ENCODE assay signal across 17 cellular contexts in genomic region chr16:27430512-27430911, GRCh38. TPM values are rescaled to one million over a fixed set of nuclear protein-coding genes. Genes with fewer than 3 reads are reported as not detected.
DNase-seq lines count a peak whose midpoint lies in the region; ATAC-seq and TF ChIP-seq lines count a peak whose summit lies in the region.
"Had no signal": no experiment of that assay in that cellular context is flagged by ENCODE, and none has a peak within 500 bp of the region (broad histone marks: within the 10 kb centered on the region; RNA-seq: fewer than 3 reads in every experiment).

No MANE protein-coding gene starts in this region.

- no peaks in the 10 kb centered on the region for H3K9me3 Mint-ChIP-seq in CD4-positive, CD25-positive, alpha-beta regulatory T cell
- no peaks in the 10 kb centered on the region for H3K9me3 Mint-ChIP-seq in activated CD4-positive, alpha-beta memory T cell treated with anti-CD3 and anti-CD28 coated beads, Interleukin-2, amount 10 ng/mL, durations not matched to agents 7 days and 5 days

- peaks cover 19% of the 10 kb centered on the region for H3K4me1 ChIP-seq in CD4-positive, CD25-positive, alpha-beta regulatory T cell (ENCODE audit: control insufficient read depth, insufficient read depth, low read length, poor library complexity, severe bottlenecking)
- H3K4me1 ChIP-seq in PC-9 (replicated peaks; ENCODE audit: insufficient read depth): no peaks in the 10 kb centered on the region

- TF ChIP-seq CTCF in GM12864 (IDR thresholded peaks at IDR 0.05; ENCODE audit: low read depth, low read length, missing control alignments) (no peak), PC-9 (conservative IDR thresholded peaks at IDR 0.05) (no peak)

- no peak overlapping the region for H2AFZ ChIP-seq in PC-9

- no peaks in the 10 kb centered on the region for H3K27me3 ChIP-seq in CD4-positive, CD25-positive, alpha-beta regulatory T cell (ENCODE audit: control insufficient read depth, insufficient read depth, low read length)
- H3K27me3 ChIP-seq in PC-9 (ENCODE audit: insufficient read depth, low read depth): peaks cover 23% of the 10 kb centered on the region; the same call in 1 of the 2 replicates

- no peak for ATAC-seq in CD4-positive, CD25-positive, alpha-beta regulatory T cell (ENCODE audit: low read depth in 2 of 2)
- ATAC-seq in left lobe of liver (no peak), HG03378 (IDR thresholded peaks at IDR 0.05; ENCODE audit: unreplicated experiment) (no peak), HG02885 (IDR thresholded peaks at IDR 0.05; ENCODE audit: poor library complexity, unreplicated experiment) (no peak)

- no peaks in the 10 kb centered on the region for H3K9me2 ChIP-seq in PC-9 (ENCODE audit: insufficient read depth)

- H3F3A ChIP-seq in PC-9 (ENCODE audit: insufficient read depth, low read depth): peaks cover 6% of the 10 kb centered on the region; the same call in 1 of the 2 replicates

- H3K27ac Mint-ChIP-seq in CD4-positive, CD25-positive, alpha-beta regulatory T cell: peak overlapping the region; percentile 38 to 86 (median 82)
- H3K27ac Mint-ChIP-seq in activated CD4-positive, alpha-beta memory T cell treated with anti-CD3 and anti-CD28 coated beads, Interleukin-2, amount 10 ng/mL, durations not matched to agents 7 days and 5 days: no peak overlapping the region

- H3K79me2 ChIP-seq in PC-9 (ENCODE audit: low read depth): no peaks in the 10 kb centered on the region

- no TSS peak for BruUV-seq in PC-9 (replicated peaks; lab: Mats Ljungman, UMichigan)

- no peaks in the 10 kb centered on the region for H3K27me3 Mint-ChIP-seq in CD4-positive, CD25-positive, alpha-beta regulatory T cell
- no peaks in the 10 kb centered on the region for H3K27me3 Mint-ChIP-seq in activated CD4-positive, alpha-beta memory T cell treated with anti-CD3 and anti-CD28 coated beads, Interleukin-2, amount 10 ng/mL, durations not matched to agents 7 days and 5 days

- no peak overlapping the region for H3K4me2 ChIP-seq in PC-9

- in situ Hi-C loops in G401 (cut with HindIII; ENCODE audit: low sequenced_read_pairs): no loop called here

- H3K27ac ChIP-seq in CD4-positive, CD25-positive, alpha-beta regulatory T cell (ENCODE audit: insufficient read depth, low read length, poor library complexity, severe bottlenecking): peak overlapping the region; percentile 24
- no peak overlapping the region for H3K27ac ChIP-seq in PC-9

- peaks cover 26% of the 10 kb centered on the region for H3K36me3 Mint-ChIP-seq in CD4-positive, CD25-positive, alpha-beta regulatory T cell
- H3K36me3 Mint-ChIP-seq in activated CD4-positive, alpha-beta memory T cell treated with anti-CD3 and anti-CD28 coated beads, Interleukin-2, amount 10 ng/mL, durations not matched to agents 7 days and 5 days (ENCODE audit: low read depth): peaks cover 52% of the 10 kb centered on the region

- peaks cover 8 to 64% (median 28%) of the 10 kb centered on the region in 4 donors for H3K4me1 Mint-ChIP-seq in CD4-positive, CD25-positive, alpha-beta regulatory T cell
- peaks cover 42% of the 10 kb centered on the region for H3K4me1 Mint-ChIP-seq in activated CD4-positive, alpha-beta memory T cell treated with anti-CD3 and anti-CD28 coated beads, Interleukin-2, amount 10 ng/mL, durations not matched to agents 7 days and 5 days

- H4K20me1 ChIP-seq in PC-9 (ENCODE audit: insufficient read depth): no peaks in the 10 kb centered on the region

- no peaks in the 10 kb centered on the region for H3K9me3 ChIP-seq in CD4-positive, CD25-positive, alpha-beta regulatory T cell (ENCODE audit: control insufficient read depth in 2 of 2, low read length in 2 of 2)
- no peaks in the 10 kb centered on the region for H3K9me3 ChIP-seq in PC-9 (ENCODE audit: insufficient read depth, low read depth)

- H3K4me3 Mint-ChIP-seq in CD4-positive, CD25-positive, alpha-beta regulatory T cell: no peak overlapping the region
- no peak overlapping the region for H3K4me3 Mint-ChIP-seq in activated CD4-positive, alpha-beta memory T cell treated with anti-CD3 and anti-CD28 coated beads, Interleukin-2, amount 10 ng/mL, durations not matched to agents 7 days and 5 days

- CTCF ChIA-PET in activated CD4-positive, alpha-beta memory T cell treated with anti-CD3 and anti-CD28 coated beads, Interleukin-2, amount 10 ng/mL, durations not matched to agents 7 days and 5 days (lab: Charles Lee): no interaction called here
- CTCF ChIA-PET in PC-9 (lab: Charles Lee): no interaction called here

- DNase-seq in CD4-positive, CD25-positive, alpha-beta regulatory T cell: no peak
- DNase-seq in GM12864 (ENCODE audit: low read depth) (no peak), left lobe of liver (ENCODE audit: low spot score) (peak; percentile 19), PC-9 (no peak), G401 (ENCODE audit: low spot score) (no peak)
- DNase-seq in activated CD4-positive, alpha-beta memory T cell treated with anti-CD3 and anti-CD28 coated beads, Interleukin-2, amount 10 ng/mL, durations not matched to agents 7 days and 5 days: peak; percentile 4
- DNase-seq: C1 segment of cervical spinal cord; cortex of kidney; midbrain; NCI-H1417; NCI-H446; occipital lobe; small intestine; stimulated activated naive CD4-positive, alpha-beta T cell treated with Interleukin-2 at 50 U/mL for 16 hours had no signal

- H3K4me3 ChIP-seq in CD4-positive, CD25-positive, alpha-beta regulatory T cell (ENCODE audit: low read depth, low read length): no peak overlapping the region
- H3K4me3 ChIP-seq in GM12864 (ENCODE audit: low read depth, low read length) (peak overlapping the region; percentile 74; the same call in 1 of the 2 replicates), PC-9 (no peak overlapping the region)

- intact Hi-C loops in PC-9 (cut with micrococcal nuclease; ENCODE audit: unreplicated experiment): no loop called here

- POLR2A ChIA-PET in activated CD4-positive, alpha-beta memory T cell treated with anti-CD3 and anti-CD28 coated beads, Interleukin-2, amount 10 ng/mL, durations not matched to agents 7 days and 5 days (lab: Charles Lee): interaction anchor here (1.5 kb wide), 1 partner anchor 16 kb away, joined by 3 read pairs; no protein-coding TSS in a partner anchor
- POLR2A ChIA-PET in PC-9 (lab: Charles Lee; ENCODE audit: unreplicated experiment): no interaction called here

- H3K36me3 ChIP-seq in CD4-positive, CD25-positive, alpha-beta regulatory T cell (ENCODE audit: control insufficient read depth, insufficient read depth, low read length): peaks cover 53% of the 10 kb centered on the region
- no peaks in the 10 kb centered on the region for H3K36me3 ChIP-seq in PC-9 (ENCODE audit: low read depth)

RNA-seq across cellular contexts. Expression of gene IL21R, which starts 28.5 kb away (rescaled TPM):
- total RNA-seq in CD4-positive, CD25-positive, alpha-beta regulatory T cell: 63.1 TPM
- polyA plus RNA-seq in CD4-positive, CD25-positive, alpha-beta regulatory T cell: 10 to 100 TPM; 34.3 to 50.7 (median 37.3) TPM
- total RNA-seq in activated CD4-positive, alpha-beta memory T cell treated with anti-CD3 and anti-CD28 coated beads, Interleukin-2, amount 10 ng/mL, durations not matched to agents 7 days and 5 days: 10 to 100 TPM; 29.2 to 29.5 TPM
- total RNA-seq in left lobe of liver: 0.33 TPM
- 0.35 and 3.8 TPM in 2 replicates for total RNA-seq in PC-9 (2021)
- total RNA-seq in G401 (2014; rRNA removed; shearing (Covaris generic)): 0.18 TPM in 1 of 2 replicates, not detected in the other
- total RNA-seq: Daoy, occipital lobe had no signal

Comparison
In these comparisons a context has a peak if more than half of its experiments do, and no peak if none do; other contexts are left out.
1. DNase-seq: peak in activated CD4-positive, alpha-beta memory T cell treated with anti-CD3 and anti-CD28 coated beads, Interleukin-2, amount 10 ng/mL, durations not matched to agents 7 days and 5 days (single experiment) and left lobe of liver (single experiment); none in CD4-positive, CD25-positive, alpha-beta regulatory T cell (0 of 3), GM12864 (single experiment), PC-9 (0 of 2) and G401 (single experiment).